ENCODE assay signal across 1 cellular context in genomic region chr5:134845852-134846640, GRCh38.
TF ChIP-seq lines count a peak whose summit lies in the region.

Gene C5orf24, plus strand, starts transcription at chr5:134845968. Its CDS starts 8,933 bp downstream, at chr5:134854901.

TF ChIP-seq in HEK293, 187 proteins besides CTCF, POLR2A, EP300 and RAD21 (continued from another document):
- TF ChIP-seq ZNF501 (tag by site-specific recombination; IDR thresholded peaks at IDR 0.05) (peak; percentile 15; the same call in 1 of the 2 replicates), ZNF692 (tag by site-specific recombination; IDR thresholded peaks at IDR 0.05) (peak; percentile 87)
